1 cellular context compared by ENCODE assay signal in genomic region chr11:33135768-33136443, GRCh38.
TF ChIP-seq lines count a peak whose summit lies in the region.

No MANE protein-coding gene starts in this region.

TF ChIP-seq in SK-N-SH, 30 proteins besides CTCF, POLR2A, EP300 and RAD21 (continued from another document):
- TF ChIP-seq USF2 (IDR thresholded peaks at IDR 0.05; ENCODE audit: borderline replicate concordance, low read depth, low read length): no peak
- no peak for TF ChIP-seq RXRA (IDR thresholded peaks at IDR 0.05; ENCODE audit: borderline replicate concordance, low read depth)
TF ChIP-seq in SK-N-SH: peak in this region for 0.
